ENCODE assay signal across 18 cellular contexts in the genomic region with DNA sequence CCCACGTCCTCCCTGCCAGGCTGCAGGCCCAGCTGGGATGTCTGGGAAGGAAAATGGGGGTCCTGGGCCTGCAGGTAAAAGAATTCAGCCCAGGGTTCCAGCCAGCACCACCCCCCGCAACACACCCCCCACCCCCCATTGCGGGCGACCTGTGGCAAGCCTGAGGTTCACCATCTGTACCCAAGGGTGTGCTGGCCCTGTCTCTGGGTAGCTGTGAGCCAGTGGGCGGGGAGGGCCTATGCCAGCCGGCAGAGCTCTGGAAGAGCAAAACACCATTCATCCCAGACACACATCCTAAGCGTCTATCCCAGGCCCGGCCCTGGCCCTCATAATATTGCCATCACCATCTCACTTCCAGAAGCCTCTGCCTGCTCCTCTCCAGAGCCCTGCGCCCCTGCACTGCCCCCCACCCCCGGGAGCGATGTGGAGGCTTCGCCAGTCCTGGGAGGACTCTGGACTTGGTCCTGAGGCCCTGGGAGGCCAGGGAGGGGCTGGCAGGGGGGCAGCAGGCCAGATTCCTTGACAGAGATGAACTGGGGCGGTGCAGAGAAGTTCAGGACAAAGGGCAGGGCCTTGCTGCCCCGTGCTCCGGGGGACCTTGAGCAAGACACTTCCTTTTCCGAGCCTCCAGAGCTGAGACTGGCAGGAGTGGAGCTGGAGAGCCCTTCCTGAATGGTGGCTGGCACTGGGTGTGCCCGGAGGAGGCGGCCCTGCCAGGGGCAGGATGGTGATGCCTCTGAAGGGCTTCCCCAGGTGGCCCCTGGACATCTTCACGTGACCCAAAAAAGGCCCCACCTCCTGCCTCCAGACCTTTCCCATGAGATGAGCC. TPM values are rescaled to one million over a fixed set of nuclear protein-coding genes. Genes with fewer than 3 reads are reported as not detected.
A peak's percentile ranks its signal among the peaks of the same experiment; 100 is the strongest.
DNase-seq lines count a peak whose midpoint lies in the region; ATAC-seq, FAIRE-seq and TF ChIP-seq lines count a peak whose summit lies in the region.
"Had no signal": no experiment of that assay in that cellular context is flagged by ENCODE, and none has a peak within 500 bp of the region (broad histone marks: within the 10 kb centered on the region; RNA-seq: fewer than 3 reads in every experiment).

No MANE protein-coding gene starts in this region.

- H3K36me3 ChIP-seq in left lung (no peaks in the 10 kb centered on the region), pancreas (no peaks in the 10 kb centered on the region)
- H3K36me3 ChIP-seq: SJCRH30, tibial nerve had no signal

- no peaks in the 10 kb centered on the region for H3K4me1 Mint-ChIP-seq in activated CD4-positive, alpha-beta T cell treated with anti-CD3 and anti-CD28 coated beads, Interleukin-2, amount 10 ng/mL, durations not matched to agents 24 days and 14 days
- H3K4me1 Mint-ChIP-seq in activated CD4-positive, alpha-beta T cell treated with anti-CD3 and anti-CD28 coated beads for 36 hours = no peaks in the 10 kb centered on the region

- H3K4me3 ChIP-seq in left lung = no peak overlapping the region
- H3K4me3 ChIP-seq in pancreas = no peak overlapping the region
- H3K4me3 ChIP-seq: psoas muscle, SJCRH30, tibial nerve had no signal

- no peak for TF ChIP-seq CTCF in VCaP (conservative IDR thresholded peaks at IDR 0.05)
- no peak for TF ChIP-seq CTCF in left lung (IDR thresholded peaks at IDR 0.05)
- no peak for TF ChIP-seq CTCF in pancreas (IDR thresholded peaks at IDR 0.05)

- no peak overlapping the region for H3K27ac Mint-ChIP-seq in activated CD4-positive, alpha-beta T cell treated with anti-CD3 and anti-CD28 coated beads, Interleukin-2, amount 10 ng/mL, durations not matched to agents 24 days and 14 days
- H3K27ac Mint-ChIP-seq in activated CD4-positive, alpha-beta T cell treated with anti-CD3 and anti-CD28 coated beads for 36 hours = no peak overlapping the region
- H3K27ac Mint-ChIP-seq: naive B cell; stimulated activated naive B cell treated with anti-CD40 and anti-IgM and Interleukin-4, amounts not matched to agents 10 μg/mL and 1 μg/mL and 100 μg/mL, for 72 hours; T-helper 2 cell treated with Interferon-gamma antibody and Interleukin-4, amounts not matched to agents 5 μg/mL and 100 μg/mL, for 36 hours had no signal

- no peak overlapping the region for H3K4me3 Mint-ChIP-seq in activated CD4-positive, alpha-beta T cell treated with anti-CD3 and anti-CD28 coated beads, Interleukin-2, amount 10 ng/mL, durations not matched to agents 24 days and 14 days
- no peak overlapping the region for H3K4me3 Mint-ChIP-seq in activated CD4-positive, alpha-beta T cell treated with anti-CD3 and anti-CD28 coated beads for 36 hours
- H3K4me3 Mint-ChIP-seq: naive B cell; stimulated activated naive B cell treated with anti-CD40 and anti-IgM and Interleukin-4, amounts not matched to agents 10 μg/mL and 1 μg/mL and 100 μg/mL, for 72 hours; T-helper 2 cell treated with Interferon-gamma antibody and Interleukin-4, amounts not matched to agents 5 μg/mL and 100 μg/mL, for 36 hours had no signal

- H3K27me3 Mint-ChIP-seq in activated CD4-positive, alpha-beta T cell treated with anti-CD3 and anti-CD28 coated beads, Interleukin-2, amount 10 ng/mL, durations not matched to agents 24 days and 14 days = peaks cover 2% of the 10 kb centered on the region
- H3K27me3 Mint-ChIP-seq in activated CD4-positive, alpha-beta T cell treated with anti-CD3 and anti-CD28 coated beads for 36 hours = peaks cover 2% of the 10 kb centered on the region
- H3K27me3 Mint-ChIP-seq: stimulated activated naive B cell treated with anti-CD40 and anti-IgM and Interleukin-4, amounts not matched to agents 10 μg/mL and 1 μg/mL and 100 μg/mL, for 72 hours had no signal

- FAIRE-seq in pancreas (lab: Jason Lieb, UNC) = no peak

- peak overlapping the region; percentile 16; the same call in 1 of the 2 replicates for H3K27ac ChIP-seq in VCaP
- no peak overlapping the region for H3K27ac ChIP-seq in left lung
- H3K27ac ChIP-seq in pancreas = no peak overlapping the region
- H3K27ac ChIP-seq: psoas muscle, SJCRH30 had no signal

- no peaks in the 10 kb centered on the region for H3K9me3 Mint-ChIP-seq in activated CD4-positive, alpha-beta T cell treated with anti-CD3 and anti-CD28 coated beads, Interleukin-2, amount 10 ng/mL, durations not matched to agents 24 days and 14 days
- no peaks in the 10 kb centered on the region for H3K9me3 Mint-ChIP-seq in activated CD4-positive, alpha-beta T cell treated with anti-CD3 and anti-CD28 coated beads for 36 hours (ENCODE audit: low read depth)
- H3K9me3 Mint-ChIP-seq: naive B cell; stimulated activated naive B cell treated with anti-CD40 and anti-IgM and Interleukin-4, amounts not matched to agents 10 μg/mL and 1 μg/mL and 100 μg/mL, for 72 hours; T-helper 2 cell treated with Interferon-gamma antibody and Interleukin-4, amounts not matched to agents 5 μg/mL and 100 μg/mL, for 36 hours had no signal

- ATAC-seq in left lung = peak; percentile 75
- ATAC-seq in pancreas = peak in 3 of 4 donors; percentile 42 to 62 (median 61)
- ATAC-seq in HG03571 (IDR thresholded peaks at IDR 0.05; ENCODE audit: unreplicated experiment) = no peak
- no peak for ATAC-seq in activated CD4-positive, alpha-beta T cell treated with anti-CD3 and anti-CD28 coated beads for 36 hours
- ATAC-seq: stimulated activated naive B cell treated with anti-CD40 and anti-IgM and Interleukin-4, amounts not matched to agents 10 μg/mL and 1 μg/mL and 100 μg/mL, for 72 hours had no signal

- WGBS in pancreas, 2 donors = 55 to 64% methylated on average over 19 of the region's 19 CpGs

- intact Hi-C loops in left lung (cut with DNase I) (no loop called here), pancreas (cut with DNase I) (no loop called here)
- intact Hi-C loops in activated CD4-positive, alpha-beta T cell treated with anti-CD3 and anti-CD28 coated beads, Interleukin-2, amount 10 ng/mL, durations not matched to agents 24 days and 14 days (cut with micrococcal nuclease) = no loop called here
- intact Hi-C loops in activated CD4-positive, alpha-beta T cell treated with anti-CD3 and anti-CD28 coated beads for 36 hours (cut with DNase I, micrococcal nuclease) = no loop called here

- CTCF ChIA-PET in activated CD4-positive, alpha-beta T cell treated with anti-CD3 and anti-CD28 coated beads for 36 hours (lab: Charles Lee) = no interaction called here

- POLR2A ChIA-PET in activated CD4-positive, alpha-beta T cell treated with anti-CD3 and anti-CD28 coated beads for 36 hours (lab: Charles Lee) = no interaction called here

- H3K36me3 Mint-ChIP-seq in activated CD4-positive, alpha-beta T cell treated with anti-CD3 and anti-CD28 coated beads, Interleukin-2, amount 10 ng/mL, durations not matched to agents 24 days and 14 days (ENCODE audit: low read depth) = no peaks in the 10 kb centered on the region
- no peaks in the 10 kb centered on the region for H3K36me3 Mint-ChIP-seq in activated CD4-positive, alpha-beta T cell treated with anti-CD3 and anti-CD28 coated beads for 36 hours (ENCODE audit: low read depth)
- H3K36me3 Mint-ChIP-seq: naive B cell; stimulated activated naive B cell treated with anti-CD40 and anti-IgM and Interleukin-4, amounts not matched to agents 10 μg/mL and 1 μg/mL and 100 μg/mL, for 72 hours had no signal

- H3K27me3 ChIP-seq in left lung = no peaks in the 10 kb centered on the region
- H3K27me3 ChIP-seq in pancreas = no peaks in the 10 kb centered on the region
- H3K27me3 ChIP-seq: SJCRH30, tibial nerve had no signal

- H3K9me3 ChIP-seq in left lung = no peaks in the 10 kb centered on the region
- H3K9me3 ChIP-seq in pancreas = no peaks in the 10 kb centered on the region
- H3K9me3 ChIP-seq: psoas muscle, SJCRH30, tibial nerve had no signal

- peaks cover 17 to 33% of the 10 kb centered on the region in 2 donors for H3K4me1 ChIP-seq in left lung
- no peaks in the 10 kb centered on the region for H3K4me1 ChIP-seq in pancreas

- DNase-seq in HT-29 (ENCODE audit: low spot score) = peak; percentile 34
- peak; percentile 72 to 82 for DNase-seq in left lung
- DNase-seq in pancreas = peak in 1 of 6 donors; percentile 67
- DNase-seq in NCI-H2107 treated with DMSO at 0.1 percent for 48 hours (lab: John Stamatoyannopoulos, UW; ENCODE audit: unreplicated experiment) = no peak
- no peak for DNase-seq in activated CD4-positive, alpha-beta T cell treated with anti-CD3 and anti-CD28 coated beads, Interleukin-2, amount 10 ng/mL, durations not matched to agents 24 days and 14 days
- no peak for DNase-seq in activated CD4-positive, alpha-beta T cell treated with anti-CD3 and anti-CD28 coated beads for 36 hours
- DNase-seq: activated CD4-positive, CD25-positive, alpha-beta regulatory T cell treated with anti-CD3 and anti-CD28 coated beads, Interleukin-2, amount 50 U/mL, for 72 hours; cerebellar nuclear complex; kidney glomerular epithelial cell; naive B cell; NCI-H2029; psoas muscle; stimulated activated naive B cell treated with anti-CD40 and anti-IgM and Interleukin-4, amounts not matched to agents 10 μg/mL and 1 μg/mL and 100 μg/mL, for 72 hours had no signal

RNA-seq across cellular contexts. Expression of a gene that starts 8.7 kb away (rescaled TPM):
- total RNA-seq in HT-29 (2014; rRNA removed; shearing (Covaris generic)) = 34.5 and 37.1 TPM in 2 replicates
- total RNA-seq in left lung = 100 to 1,000 TPM in 1 of 2 donors, 10 to 100 TPM in 1; 82.9 to 105 TPM
- 10 to 100 TPM in 3 of 6 donors, 1 to 10 TPM in 3; 4.9 to 31.9 (median 8.4) TPM for total RNA-seq in pancreas
- 10 to 100 TPM in 1 of 2 donors, 1 to 10 TPM in 1; 6.7 to 10.5 TPM for polyA plus RNA-seq in pancreas
- 35.6 and 38.0 TPM in 2 replicates for total RNA-seq in activated CD4-positive, alpha-beta T cell treated with anti-CD3 and anti-CD28 coated beads, Interleukin-2, amount 10 ng/mL, durations not matched to agents 24 days and 14 days
- total RNA-seq in activated CD4-positive, alpha-beta T cell treated with anti-CD3 and anti-CD28 coated beads for 36 hours = 10 to 100 TPM; 18.7 to 20.2 TPM

Comparison
In these comparisons a context has a peak if more than half of its experiments do, and no peak if none do; other contexts are left out.
1. DNase-seq: peak in HT-29 (single experiment) and left lung (2 of 2); none in NCI-H2107 treated with DMSO at 0.1 percent for 48 hours (single experiment), activated CD4-positive, alpha-beta T cell treated with anti-CD3 and anti-CD28 coated beads, Interleukin-2, amount 10 ng/mL, durations not matched to agents 24 days and 14 days (single experiment) and activated CD4-positive, alpha-beta T cell treated with anti-CD3 and anti-CD28 coated beads for 36 hours (single experiment).
2. ATAC-seq: peak in left lung (single experiment) and pancreas (3 of 4); none in HG03571 (single experiment) and activated CD4-positive, alpha-beta T cell treated with anti-CD3 and anti-CD28 coated beads for 36 hours (single experiment).